ENCODE assay signal across 25 cellular contexts in the genomic region with DNA sequence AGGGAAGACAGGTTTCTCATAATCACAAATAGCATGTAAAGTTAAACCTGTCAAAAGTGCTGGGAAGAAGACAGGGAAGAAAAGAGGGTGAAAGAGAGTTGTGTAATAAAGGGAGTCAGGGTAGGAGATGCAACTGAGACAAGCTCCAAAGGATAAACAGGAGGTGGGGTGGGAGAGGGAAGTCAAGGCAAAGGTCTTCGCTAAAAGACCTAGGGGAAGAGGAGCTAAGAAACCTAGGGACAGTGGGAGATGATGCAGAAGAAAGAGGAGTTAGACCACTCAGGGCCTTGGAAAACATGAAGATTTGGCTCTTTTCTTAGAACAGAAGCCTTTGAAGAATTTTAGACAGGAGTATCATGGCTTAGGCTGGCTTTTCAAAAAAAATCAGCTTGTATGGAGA. TPM values are rescaled to one million over a fixed set of nuclear protein-coding genes. Genes with fewer than 3 reads are reported as not detected.
A peak's percentile ranks its signal among the peaks of the same experiment; 100 is the strongest.
DNase-seq lines count a peak whose midpoint lies in the region; ATAC-seq and TF ChIP-seq lines count a peak whose summit lies in the region.
"Had no signal": no experiment of that assay in that cellular context is flagged by ENCODE, and none has a peak within 500 bp of the region (broad histone marks: within the 10 kb centered on the region; RNA-seq: fewer than 3 reads in every experiment).

No MANE protein-coding gene starts in this region.

- no peak overlapping the region for H3K9ac ChIP-seq in DND-41 (ENCODE audit: low read depth, low read length)
- H3K9ac ChIP-seq: GM23248 had no signal

- intact Hi-C loops in activated CD4-positive, alpha-beta T cell treated with anti-CD3 and anti-CD28 coated beads for 36 hours (cut with DNase I, micrococcal nuclease) = no loop called here

- no peak overlapping the region for H3K4me3 ChIP-seq in DND-41 (ENCODE audit: low read depth in 1 of 2, low read length in 2 of 2)
- H3K4me3 ChIP-seq: GM12878, GM23248, HAP-1 had no signal

- no peak overlapping the region for H3K4me3 Mint-ChIP-seq in activated CD4-positive, alpha-beta T cell treated with anti-CD3 and anti-CD28 coated beads for 36 hours
- H3K4me3 Mint-ChIP-seq in activated naive CD8-positive, alpha-beta T cell treated with anti-CD3 and anti-CD28 coated beads, Interleukin-2, amount 10 ng/mL, durations not matched to agents 7 days and 5 days = no peak overlapping the region
- peak overlapping the region; percentile 31 for H3K4me3 Mint-ChIP-seq in neural crest cell
- H3K4me3 Mint-ChIP-seq: CD14-positive monocyte had no signal

- H3K36me3 Mint-ChIP-seq in activated CD4-positive, alpha-beta T cell treated with anti-CD3 and anti-CD28 coated beads for 36 hours (ENCODE audit: low read depth) = peaks cover 42% of the 10 kb centered on the region
- H3K36me3 Mint-ChIP-seq in activated naive CD8-positive, alpha-beta T cell treated with anti-CD3 and anti-CD28 coated beads, Interleukin-2, amount 10 ng/mL, durations not matched to agents 7 days and 5 days = peaks cover 11% of the 10 kb centered on the region
- peaks cover 13% of the 10 kb centered on the region for H3K36me3 Mint-ChIP-seq in neural crest cell (ENCODE audit: low read depth)

- no peaks in the 10 kb centered on the region for H3K27me3 Mint-ChIP-seq in activated CD4-positive, alpha-beta T cell treated with anti-CD3 and anti-CD28 coated beads for 36 hours
- H3K27me3 Mint-ChIP-seq in activated naive CD8-positive, alpha-beta T cell treated with anti-CD3 and anti-CD28 coated beads, Interleukin-2, amount 10 ng/mL, durations not matched to agents 7 days and 5 days = no peaks in the 10 kb centered on the region
- H3K27me3 Mint-ChIP-seq in neural crest cell (ENCODE audit: low read depth) = peaks cover 3% of the 10 kb centered on the region

- no peaks in the 10 kb centered on the region; the same call in 1 of the 2 replicates for H3K4me1 ChIP-seq in DND-41 (ENCODE audit: insufficient read depth, low read length)
- H3K4me1 ChIP-seq: Caco-2, HAP-1 had no signal

- H2AFZ ChIP-seq in DND-41 (ENCODE audit: low read depth, low read length) = no peak overlapping the region
- H2AFZ ChIP-seq: GM23248 had no signal

- peak overlapping the region; percentile 55 for H3K27ac Mint-ChIP-seq in activated CD4-positive, alpha-beta T cell treated with anti-CD3 and anti-CD28 coated beads for 36 hours
- H3K27ac Mint-ChIP-seq in activated naive CD8-positive, alpha-beta T cell treated with anti-CD3 and anti-CD28 coated beads, Interleukin-2, amount 10 ng/mL, durations not matched to agents 7 days and 5 days = peak overlapping the region; percentile 4
- no peak overlapping the region for H3K27ac Mint-ChIP-seq in neural crest cell (ENCODE audit: unreplicated experiment)

- ATAC-seq in activated CD4-positive, alpha-beta T cell treated with anti-CD3 and anti-CD28 coated beads for 36 hours = no peak
- ATAC-seq in DND-41 (ENCODE audit: insufficient read depth, low read depth) = 0 out of 3 replicates have a peak, but pooled peaks have one; percentile 6
- ATAC-seq in activated naive CD8-positive, alpha-beta T cell treated with anti-CD3 and anti-CD28 coated beads, Interleukin-2, amount 10 ng/mL, durations not matched to agents 7 days and 5 days (ENCODE audit: low read depth) = no peak
- no peak for ATAC-seq in HG02870 (IDR thresholded peaks at IDR 0.05; ENCODE audit: unreplicated experiment)
- ATAC-seq: GM12878 had no signal

- peaks cover 26% of the 10 kb centered on the region for H3K36me3 ChIP-seq in DND-41 (ENCODE audit: insufficient read depth, low read length)

- DNase-seq in activated CD4-positive, alpha-beta T cell treated with anti-CD3 and anti-CD28 coated beads for 36 hours = no peak
- DNase-seq in activated CD4-positive, alpha-beta T cell treated with anti-CD3 and anti-CD28 coated beads for 4 hours = no peak
- no peak for DNase-seq in DND-41
- no peak for DNase-seq in activated naive CD8-positive, alpha-beta T cell treated with anti-CD3 and anti-CD28 coated beads, Interleukin-2, amount 10 ng/mL, durations not matched to agents 7 days and 5 days
- DNase-seq in neural crest cell (ENCODE audit: low read depth, low spot score) = no peak
- no peak for DNase-seq in SIG-M5 treated with dmso at 0.1 percent for 504 hours (lab: John Stamatoyannopoulos, UW; ENCODE audit: unreplicated experiment)
- DNase-seq in stimulated activated CD4-positive, alpha-beta T cell treated with anti-CD3 and anti-CD28 coated beads, Interleukin-2, amount 100 ng/mL, for 48 hours = no peak
- DNase-seq: AML-193, Caco-2, DMS153, EL, GM23248, KG1, NCI-H1417 treated with DMSO at 0.1 percent for 48 hours, NCI-H187 treated with DMSO at 0.1 percent for 48 hours, NCI-H2227 treated with DMSO at 0.1 percent for 48 hours, NCI-H510A treated with DMSO at 0.1 percent for 48 hours, NCI-H774, RPMI8226, SIG-M5 had no signal

- TF ChIP-seq CTCF in DND-41 (IDR thresholded peaks at IDR 0.05; ENCODE audit: borderline replicate concordance, extremely low read depth, low read length, poor library complexity, severe bottlenecking) (no peak), neural crest cell (conservative IDR thresholded peaks at IDR 0.05) (no peak)

- H3K79me2 ChIP-seq in DND-41 (ENCODE audit: insufficient read depth, low read length) = peaks cover 6% of the 10 kb centered on the region; the same call in 1 of the 2 replicates

- H4K20me1 ChIP-seq in DND-41 (ENCODE audit: insufficient read depth, low read length) = peaks cover 12% of the 10 kb centered on the region; the same call in 1 of the 2 replicates

- POLR2A ChIA-PET in activated CD4-positive, alpha-beta T cell treated with anti-CD3 and anti-CD28 coated beads for 36 hours (lab: Charles Lee) = no interaction called here
- POLR2A ChIA-PET in activated naive CD8-positive, alpha-beta T cell treated with anti-CD3 and anti-CD28 coated beads, Interleukin-2, amount 10 ng/mL, durations not matched to agents 7 days and 5 days (lab: Charles Lee) = interaction anchor here (1.4 kb wide), 1 partner anchor 49 kb away, joined by 3 read pairs; no protein-coding TSS in a partner anchor

- no peaks in the 10 kb centered on the region for H3K9me3 ChIP-seq in DND-41 (ENCODE audit: insufficient read depth, low read length, severe bottlenecking)
- H3K9me3 ChIP-seq: Caco-2, HAP-1 had no signal

- CTCF ChIA-PET in activated CD4-positive, alpha-beta T cell treated with anti-CD3 and anti-CD28 coated beads for 36 hours (lab: Charles Lee) = interaction anchor here (0.5 to 1.4 kb wide), 5 partner anchors 21 to 229 kb away, joined by 3 to 4 read pairs (median 4); no protein-coding TSS in a partner anchor

- H3K27ac ChIP-seq in DND-41 (ENCODE audit: low read length) = no peak overlapping the region
- H3K27ac ChIP-seq: 22Rv1, GM23248 had no signal

- H3K27me3 ChIP-seq in DND-41 (ENCODE audit: insufficient read depth, low read length, poor library complexity) = no peaks in the 10 kb centered on the region

- no peaks in the 10 kb centered on the region for H3K9me3 Mint-ChIP-seq in activated CD4-positive, alpha-beta T cell treated with anti-CD3 and anti-CD28 coated beads for 36 hours (ENCODE audit: low read depth)
- no peaks in the 10 kb centered on the region for H3K9me3 Mint-ChIP-seq in activated naive CD8-positive, alpha-beta T cell treated with anti-CD3 and anti-CD28 coated beads, Interleukin-2, amount 10 ng/mL, durations not matched to agents 7 days and 5 days
- no peaks in the 10 kb centered on the region for H3K9me3 Mint-ChIP-seq in neural crest cell
- H3K9me3 Mint-ChIP-seq: CD14-positive monocyte had no signal

- H3K4me1 Mint-ChIP-seq in activated CD4-positive, alpha-beta T cell treated with anti-CD3 and anti-CD28 coated beads for 36 hours = peaks cover 34% of the 10 kb centered on the region
- H3K4me1 Mint-ChIP-seq in activated naive CD8-positive, alpha-beta T cell treated with anti-CD3 and anti-CD28 coated beads, Interleukin-2, amount 10 ng/mL, durations not matched to agents 7 days and 5 days = peaks cover 9% of the 10 kb centered on the region
- no peaks in the 10 kb centered on the region for H3K4me1 Mint-ChIP-seq in neural crest cell

- H3K4me2 ChIP-seq in DND-41 (ENCODE audit: insufficient read depth, low read length) = no peak overlapping the region

RNA-seq across cellular contexts. Expression of a gene that starts 7.0 kb away (rescaled TPM):
- total RNA-seq in activated CD4-positive, alpha-beta T cell treated with anti-CD3 and anti-CD28 coated beads for 36 hours = 10 to 100 TPM; 29.4 to 45.8 TPM
- 10 to 100 TPM; 19.9 to 22.5 TPM for total RNA-seq in activated naive CD8-positive, alpha-beta T cell treated with anti-CD3 and anti-CD28 coated beads, Interleukin-2, amount 10 ng/mL, durations not matched to agents 7 days and 5 days
- total RNA-seq in neural crest cell = 41.4 and 41.5 TPM in 2 replicates

RNA-seq across cellular contexts. Expression of a gene that starts 7.1 kb away (rescaled TPM):
- total RNA-seq in activated CD4-positive, alpha-beta T cell treated with anti-CD3 and anti-CD28 coated beads for 36 hours = 100 to 1,000 TPM in 1 of 2 experiments, 10 to 100 TPM in 1; 100.0 to 105 TPM
- total RNA-seq in activated naive CD8-positive, alpha-beta T cell treated with anti-CD3 and anti-CD28 coated beads, Interleukin-2, amount 10 ng/mL, durations not matched to agents 7 days and 5 days = 10 to 100 TPM; 67.5 to 70.4 TPM
- 93.7 and 98.2 TPM in 2 replicates for total RNA-seq in neural crest cell

RNA-seq across cellular contexts. Expression of a gene that starts 7.8 kb away (rescaled TPM):
- total RNA-seq in activated CD4-positive, alpha-beta T cell treated with anti-CD3 and anti-CD28 coated beads for 36 hours = 100 to 1,000 TPM in 1 of 2 experiments, 10 to 100 TPM in 1; 91.3 to 104 TPM
- total RNA-seq in activated naive CD8-positive, alpha-beta T cell treated with anti-CD3 and anti-CD28 coated beads, Interleukin-2, amount 10 ng/mL, durations not matched to agents 7 days and 5 days = 10 to 100 TPM; 84.3 to 88.6 TPM
- total RNA-seq in neural crest cell = 71.0 and 71.6 TPM in 2 replicates

RNA-seq across cellular contexts. Expression of a gene that starts 52.9 kb away (rescaled TPM):
- total RNA-seq in activated CD4-positive, alpha-beta T cell treated with anti-CD3 and anti-CD28 coated beads for 36 hours = 10 to 100 TPM; 75.6 to 100.0 TPM
- total RNA-seq in activated naive CD8-positive, alpha-beta T cell treated with anti-CD3 and anti-CD28 coated beads, Interleukin-2, amount 10 ng/mL, durations not matched to agents 7 days and 5 days = 100 to 1,000 TPM; 140 to 151 TPM
- 138 and 145 TPM in 2 replicates for total RNA-seq in neural crest cell

RNA-seq across cellular contexts. Expression of a gene that starts 53.5 kb away (rescaled TPM):
- 100 to 1,000 TPM; 111 to 114 TPM for total RNA-seq in activated CD4-positive, alpha-beta T cell treated with anti-CD3 and anti-CD28 coated beads for 36 hours
- 10 to 100 TPM; 43.8 to 44.5 TPM for total RNA-seq in activated naive CD8-positive, alpha-beta T cell treated with anti-CD3 and anti-CD28 coated beads, Interleukin-2, amount 10 ng/mL, durations not matched to agents 7 days and 5 days
- total RNA-seq in neural crest cell = 36.7 and 39.3 TPM in 2 replicates
